In genomic region chr9:34690983-34691382, GRCh38 we compare ENCODE assay signal across 28 cellular contexts. TPM values are rescaled to one million over a fixed set of nuclear protein-coding genes. Genes with fewer than 3 reads are reported as not detected.
"Had no signal": no experiment of that assay in that cellular context is flagged by ENCODE, and none has a peak within 500 bp of the region (broad histone marks: within the 10 kb centered on the region; RNA-seq: fewer than 3 reads in every experiment).

TSS of gene CCL19 (minus strand) at chr9:34691276. CDS start at chr9:34691139, 137 bp downstream.

- H3K36me3 ChIP-seq: stomach, upper lobe of left lung had no signal

- H3K36me3 Mint-ChIP-seq: activated naive CD8-positive, alpha-beta T cell treated with anti-CD3 and anti-CD28 coated beads, Interleukin-2, amount 10 ng/mL, durations not matched to agents 7 days and 5 days; stimulated activated effector memory CD8-positive, alpha-beta T cell treated with anti-CD3 and anti-CD28 coated beads, Interleukin-12 subunit alpha, Interleukin-12 subunit beta, amount 100 ng/mL, for 72 hours had no signal

- DNase-seq: activated CD4-positive, alpha-beta T cell treated with anti-CD3 and anti-CD28 coated beads, Interleukin-2, amount 50 U/mL, for 1 hour; activated CD8-positive, alpha-beta memory T cell treated with anti-CD3 and anti-CD28 coated beads for 24 hours; activated CD8-positive, alpha-beta memory T cell treated with anti-CD3 and anti-CD28 coated beads, Interleukin-2, amount 50 U/mL, for 48 hours; activated effector memory CD4-positive, alpha-beta T cell treated with anti-CD3 and anti-CD28 coated beads, Interleukin-2, amount 50 U/mL, for 16 hours; activated naive CD8-positive, alpha-beta T cell treated with anti-CD3 and anti-CD28 coated beads, Interleukin-2, amount 10 ng/mL, durations not matched to agents 7 days and 5 days; activated T-cell treated with anti-CD3 and anti-CD28 coated beads, Interleukin-2, amount 50 U/mL, for 48 hours; amygdala; body of pancreas; foreskin keratinocyte; hippocampal formation; psoas muscle; stimulated activated CD4-positive, alpha-beta T cell treated with anti-CD3 and anti-CD28 coated beads, Interleukin-4, amount 100 ng/mL, for 24 hours; stomach; upper lobe of left lung had no signal

- H3K4me1 ChIP-seq: body of pancreas, foreskin keratinocyte, psoas muscle had no signal

- H3K4me3 ChIP-seq: body of pancreas, psoas muscle, smooth muscle cell, stomach, upper lobe of left lung had no signal

- H3K9me3 ChIP-seq: body of pancreas, psoas muscle, stomach, upper lobe of left lung had no signal

- ATAC-seq: activated CD4-positive, CD25-positive, alpha-beta regulatory T cell treated with anti-CD3 and anti-CD28 coated beads, Interleukin-2, amount 50 U/mL, for 24 hours; body of pancreas; foreskin keratinocyte; left lobe of liver; psoas muscle; stimulated activated effector memory CD8-positive, alpha-beta T cell treated with anti-CD3 and anti-CD28 coated beads, Interleukin-12 subunit alpha, Interleukin-12 subunit beta, amount 100 ng/mL, for 72 hours had no signal

- H3K27ac ChIP-seq: body of pancreas, foreskin keratinocyte, psoas muscle, stomach, upper lobe of left lung had no signal

- H3K4me2 ChIP-seq: smooth muscle cell had no signal

- H3K27ac Mint-ChIP-seq: activated naive CD8-positive, alpha-beta T cell treated with anti-CD3 and anti-CD28 coated beads, Interleukin-2, amount 10 ng/mL, durations not matched to agents 7 days and 5 days; stimulated activated effector memory CD8-positive, alpha-beta T cell treated with anti-CD3 and anti-CD28 coated beads, Interleukin-12 subunit alpha, Interleukin-12 subunit beta, amount 100 ng/mL, for 72 hours had no signal

- H3K4me1 Mint-ChIP-seq: activated naive CD8-positive, alpha-beta T cell treated with anti-CD3 and anti-CD28 coated beads, Interleukin-2, amount 10 ng/mL, durations not matched to agents 7 days and 5 days had no signal

- H3K27me3 Mint-ChIP-seq: activated naive CD8-positive, alpha-beta T cell treated with anti-CD3 and anti-CD28 coated beads, Interleukin-2, amount 10 ng/mL, durations not matched to agents 7 days and 5 days had no signal

- H3K4me3 Mint-ChIP-seq: activated naive CD8-positive, alpha-beta T cell treated with anti-CD3 and anti-CD28 coated beads, Interleukin-2, amount 10 ng/mL, durations not matched to agents 7 days and 5 days; neural crest cell; stimulated activated effector memory CD8-positive, alpha-beta T cell treated with anti-CD3 and anti-CD28 coated beads, Interleukin-12 subunit alpha, Interleukin-12 subunit beta, amount 100 ng/mL, for 72 hours had no signal

- H3K27me3 ChIP-seq: body of pancreas, foreskin keratinocyte, stomach, upper lobe of left lung had no signal

- FAIRE-seq: colon, keratinocyte had no signal

- H3K9me3 Mint-ChIP-seq: activated naive CD8-positive, alpha-beta T cell treated with anti-CD3 and anti-CD28 coated beads, Interleukin-2, amount 10 ng/mL, durations not matched to agents 7 days and 5 days; neural crest cell; stimulated activated effector memory CD8-positive, alpha-beta T cell treated with anti-CD3 and anti-CD28 coated beads, Interleukin-12 subunit alpha, Interleukin-12 subunit beta, amount 100 ng/mL, for 72 hours had no signal

RNA-seq across cellular contexts. Expression of gene CCL19, which starts in this region (rescaled TPM):
- total RNA-seq: activated naive CD8-positive, alpha-beta T cell treated with anti-CD3 and anti-CD28 coated beads, Interleukin-2, amount 10 ng/mL, durations not matched to agents 7 days and 5 days; body of pancreas; epithelial cell of proximal tubule; fibroblast of lung; foreskin keratinocyte; lung microvascular endothelial cell; myocyte; neural crest cell; osteocyte; psoas muscle; smooth muscle cell; T-helper 1 cell treated with Interleukin-12 subunit alpha and Interleukin-12 subunit beta and Interleukin-4 antibody, amounts not matched to agents 30 ng/mL and 1 ng/mL, for 36 hours; temporal lobe had no signal
- polyA plus RNA-seq: fibroblast of lung, foreskin keratinocyte, keratinocyte, smooth muscle cell had no signal
